In the genomic region with DNA sequence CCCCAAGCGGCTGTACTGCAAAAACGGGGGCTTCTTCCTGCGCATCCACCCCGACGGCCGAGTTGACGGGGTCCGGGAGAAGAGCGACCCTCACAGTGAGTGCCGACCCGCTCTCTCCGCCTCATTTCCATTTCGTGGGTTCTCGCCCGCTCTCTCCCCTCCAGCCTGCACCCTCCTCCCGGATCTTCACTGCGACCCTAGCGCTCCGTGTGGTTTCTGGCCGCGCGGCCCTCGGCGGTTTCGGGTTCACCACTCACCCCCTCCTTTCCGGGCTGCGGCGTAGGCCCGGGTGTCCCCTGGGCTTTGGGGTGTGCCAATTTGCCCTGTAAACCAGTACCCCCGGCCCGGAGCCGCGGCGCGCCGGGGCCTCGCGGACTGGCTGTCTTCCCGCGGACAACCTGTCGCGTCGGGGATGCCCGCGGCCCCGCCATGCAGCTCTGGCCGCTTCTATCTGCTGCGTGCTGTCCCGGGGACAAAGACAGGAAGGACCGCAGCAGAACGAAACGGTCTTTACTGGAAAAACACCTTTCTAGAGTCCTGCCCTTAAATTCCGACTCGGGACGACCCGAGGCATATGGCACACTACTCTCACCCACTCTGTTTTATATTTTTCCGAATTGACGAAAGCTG, we compare ENCODE assay signal across 8 cellular contexts. TPM values are rescaled to one million over a fixed set of nuclear protein-coding genes. Genes with fewer than 3 reads are reported as not detected.
DNase-seq lines count a peak whose midpoint lies in the region; ATAC-seq, FAIRE-seq and TF ChIP-seq lines count a peak whose summit lies in the region.

No MANE protein-coding gene starts in this region.

- H3K79me2 ChIP-seq in keratinocyte (ENCODE audit: control insufficient read depth, insufficient read depth, low read length), result no peaks in the 10 kb centered on the region

- H3K36me3 ChIP-seq in SJSA1, result peaks cover 32% of the 10 kb centered on the region
- no peaks in the 10 kb centered on the region for H3K36me3 ChIP-seq in keratinocyte (ENCODE audit: control insufficient read depth in 2 of 2, extremely low read depth in 1 of 2, insufficient read depth in 2 of 2, low read length in 2 of 2)

- H3K27me3 ChIP-seq in SJSA1 (replicated peaks) (no peaks in the 10 kb centered on the region), keratinocyte (ENCODE audit: control insufficient read depth, extremely low read depth, insufficient read depth, low read length) (peaks cover 12% of the 10 kb centered on the region)

- H2AFZ ChIP-seq in keratinocyte (ENCODE audit: control insufficient read depth, low read length), result peak overlapping the region; percentile 83

- in situ Hi-C loops in Caki2 (cut with HindIII; ENCODE audit: low pct_unique_long_range_greater_than_20kb, low sequenced_read_pairs), result no loop called here

- no peak for TF ChIP-seq CTCF in keratinocyte (optimal IDR thresholded peaks at IDR 0.05 in 1 of 3, IDR thresholded peaks at IDR 0.05 in 1 of 3, conservative IDR thresholded peaks at IDR 0.05 in 1 of 3; ENCODE audit: extremely low read depth in 1 of 3, insufficient read depth in 2 of 3, low read length in 3 of 3)

- H3K27ac ChIP-seq in SJSA1 (peak overlapping the region; percentile 72), caudate nucleus (ENCODE audit: low read depth, low read length) (peak overlapping the region; percentile 74), keratinocyte (ENCODE audit: control insufficient read depth, insufficient read depth, low read length) (peak overlapping the region; percentile 9)

- dilution Hi-C loops in keratinocyte (cut with MboI; ENCODE audit: extremely low pct_ligation_motif_present, low sequenced_read_pairs), result no loop called here

- no peaks in the 10 kb centered on the region for H3K9me1 ChIP-seq in keratinocyte (ENCODE audit: control insufficient read depth, extremely low read depth, insufficient read depth, low read length)

- H3K9me3 ChIP-seq in SJSA1 (replicated peaks) (no peaks in the 10 kb centered on the region), keratinocyte (ENCODE audit: control insufficient read depth, low read depth, low read length) (no peaks in the 10 kb centered on the region)

- DNase-seq in Caki2 (ENCODE audit: low read depth), result peak; percentile 65
- DNase-seq in SJSA1 (ENCODE audit: low read depth in 1 of 2, low spot score in 2 of 2), result peak; percentile 61 to 80
- DNase-seq in caudate nucleus (lab: John Stamatoyannopoulos, UW), result peak in 20 of 61 donors; percentile 2 to 35 (median 16)
- DNase-seq in keratinocyte (ENCODE audit: low read depth, low spot score), result no peak
- peak; percentile 15 for DNase-seq in stimulated activated CD4-positive, alpha-beta T cell treated with anti-CD3 and anti-CD28 coated beads, Interleukin-1b, Interleukin-23, amount 100 ng/mL, for 48 hours
- no peak for DNase-seq in amniotic stem cell (lab: John Stamatoyannopoulos, UW)

- peak overlapping the region; percentile 88 for H3K4me2 ChIP-seq in keratinocyte (ENCODE audit: control insufficient read depth, extremely low read depth, insufficient read depth, low read depth, low read length)

- ATAC-seq in GM19035 (IDR thresholded peaks at IDR 0.05; ENCODE audit: unreplicated experiment) (peak; percentile 51), HG03135 (IDR thresholded peaks at IDR 0.05; ENCODE audit: unreplicated experiment) (peak; percentile 38)

- no peaks in the 10 kb centered on the region for H4K20me1 ChIP-seq in keratinocyte (ENCODE audit: control insufficient read depth, extremely low read depth, insufficient read depth, low read length)

- peak; percentile 13 for FAIRE-seq in keratinocyte (lab: Jason Lieb, UNC)

- H3K9ac ChIP-seq in keratinocyte (ENCODE audit: control insufficient read depth, extremely low read depth, insufficient read depth, low read length), result peak overlapping the region; percentile 71

- H3K4me3 ChIP-seq in SJSA1 (peak overlapping the region; percentile 88), keratinocyte (ENCODE audit: control insufficient read depth in 2 of 3, extremely low read depth in 1 of 3, insufficient read depth in 2 of 3, low read depth in 1 of 3, low read length in 3 of 3) (peak overlapping the region; percentile 57 to 80 (median 58))

- H3K4me1 ChIP-seq in SJSA1 (replicated peaks) (peaks cover 45% of the 10 kb centered on the region), keratinocyte (ENCODE audit: control insufficient read depth, extremely low read depth, insufficient read depth, low read length) (peaks cover 9% of the 10 kb centered on the region)

RNA-seq across cellular contexts. Expression of gene FGF2, which starts 0.7 kb away (rescaled TPM):
- 26.6 and 27.7 TPM in 2 replicates for total RNA-seq in Caki2 (2014; rRNA removed; shearing (Covaris generic); ENCODE audit: low replicate concordance)
- total RNA-seq in SJSA1 (2014; rRNA removed; shearing (Covaris generic)), result 34.9 and 42.9 TPM in 2 replicates
- 0.90 to 1.7 TPM (median 1.1 TPM) in 3 replicates for polyA plus RNA-seq in keratinocyte
- 1.5 TPM for polyA plus RNA-seq in keratinocyte (2011; ENCODE audit: low read depth)
- 1.5 and 1.6 TPM in 2 replicates for polyA plus RNA-seq in keratinocyte (2011; cell fraction: cytosol; rRNA removed)
- polyA plus RNA-seq in keratinocyte (2011; cell fraction: nucleus; rRNA removed), result 1.4 TPM in 2 replicates
- polyA plus RNA-seq in keratinocyte (2012; ENCODE audit: low replicate concordance), result 0.81 and 1.2 TPM in 2 replicates
- polyA minus RNA-seq in keratinocyte, result 0.46 to 0.74 TPM (median 0.63 TPM) in 3 replicates
- polyA minus RNA-seq in keratinocyte (2011; cell fraction: cytosol; rRNA and poly(A)+ RNA removed), result 0.77 TPM
- 0.74 and 1.2 TPM in 2 replicates for polyA minus RNA-seq in keratinocyte (2011; cell fraction: nucleus; rRNA and poly(A)+ RNA removed)

Comparison
In these comparisons a context has a peak if more than half of its experiments do, and no peak if none do; other contexts are left out.
1. DNase-seq: peak in Caki2 (single experiment), SJSA1 (2 of 2) and stimulated activated CD4-positive, alpha-beta T cell treated with anti-CD3 and anti-CD28 coated beads, Interleukin-1b, Interleukin-23, amount 100 ng/mL, for 48 hours (single experiment); none in keratinocyte (single experiment) and amniotic stem cell (single experiment).
2. H3K27ac ChIP-seq: peak in every context shown above with its lines; median percentile 74 in caudate nucleus; 72 in SJSA1; 9 in keratinocyte.